In the genomic region with DNA sequence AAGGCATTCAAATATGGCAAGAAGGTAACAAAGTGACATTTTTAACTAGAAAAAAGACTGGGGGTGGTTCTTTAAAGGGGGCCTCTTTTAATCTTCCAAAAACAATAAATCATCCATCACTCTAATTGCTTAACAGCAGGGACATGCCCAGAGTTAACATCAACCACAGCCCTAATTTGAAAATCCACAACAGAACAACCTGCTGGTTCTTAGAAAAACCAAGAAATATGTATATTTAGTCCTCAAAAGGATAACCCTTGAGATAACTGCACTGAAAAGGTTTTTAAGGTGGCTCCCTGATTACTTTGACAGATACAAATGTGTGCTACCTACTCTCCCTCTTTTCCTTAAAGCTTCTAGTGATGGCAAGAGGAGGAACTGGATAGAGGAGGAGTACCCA, we compare ENCODE assay signal across 17 cellular contexts. TPM values are rescaled to one million over a fixed set of nuclear protein-coding genes. Genes with fewer than 3 reads are reported as not detected.
DNase-seq lines count a peak whose midpoint lies in the region; ATAC-seq and TF ChIP-seq lines count a peak whose summit lies in the region.
"Had no signal": no experiment of that assay in that cellular context is flagged by ENCODE, and none has a peak within 500 bp of the region (broad histone marks: within the 10 kb centered on the region; RNA-seq: fewer than 3 reads in every experiment).

No MANE protein-coding gene starts in this region.

- intact Hi-C loops in gastrocnemius medialis (cut with DNase I; ENCODE audit: low total_unique reads), result loop anchor here (5.0 kb wide), 1 partner anchor 163 kb away; no protein-coding TSS in a partner anchor

- H3K14ac ChIP-seq in H9 (ENCODE audit: insufficient read depth, low read length), result no peak overlapping the region

- H2BK5ac ChIP-seq in H9 (ENCODE audit: insufficient read length, low read length), result no peak overlapping the region

- no peak overlapping the region for H3K9ac ChIP-seq in H9 (ENCODE audit: extremely low read depth, insufficient read length, low read length)
- H3K9ac ChIP-seq: BLaER1 treated with 17β-estradiol and CSF1 and Interleukin-3, amounts not matched to agents 10 nM and 100 nM had no signal

- H4K5ac ChIP-seq in H9 (ENCODE audit: insufficient read length, low read depth, low read length), result no peak overlapping the region

- H2BK15ac ChIP-seq in H9 (ENCODE audit: low read depth, low read length), result no peak overlapping the region

- peaks cover 59% of the 10 kb centered on the region for H3K4me1 Mint-ChIP-seq in T-helper 2 cell treated with Interferon-gamma antibody and Interleukin-4, amounts not matched to agents 5 μg/mL and 100 μg/mL, for 36 hours (ENCODE audit: low read depth)
- H3K4me1 Mint-ChIP-seq in H9, result peaks cover 32 to 34% of the 10 kb centered on the region in 2 experiments
- H3K4me1 Mint-ChIP-seq in activated naive CD8-positive, alpha-beta T cell treated with anti-CD3 and anti-CD28 coated beads, Interleukin-2, amount 50 U/mL, for 24 hours, result peaks cover 91% of the 10 kb centered on the region
- peaks cover 57% of the 10 kb centered on the region for H3K4me1 Mint-ChIP-seq in nephron progenitor cell

- H3K56ac ChIP-seq in H9 (ENCODE audit: insufficient read length, low read depth, low read length), result no peak overlapping the region

- H3K36me3 ChIP-seq in gastrocnemius medialis, result peaks cover 0 to 12% of the 10 kb centered on the region in 2 donors

- peaks cover 57% of the 10 kb centered on the region for H3K36me3 Mint-ChIP-seq in T-helper 2 cell treated with Interferon-gamma antibody and Interleukin-4, amounts not matched to agents 5 μg/mL and 100 μg/mL, for 36 hours (ENCODE audit: low read depth)
- peaks cover 19 to 42% (median 38%) of the 10 kb centered on the region in 3 experiments; a peak in 6 of 7 replicates for H3K36me3 Mint-ChIP-seq in H9 (ENCODE audit: insufficient read depth in 1 of 3, low read depth in 3 of 3)
- H3K36me3 Mint-ChIP-seq in activated naive CD8-positive, alpha-beta T cell treated with anti-CD3 and anti-CD28 coated beads, Interleukin-2, amount 50 U/mL, for 24 hours (ENCODE audit: low read depth), result peaks cover 57% of the 10 kb centered on the region
- peaks cover 73% of the 10 kb centered on the region for H3K36me3 Mint-ChIP-seq in nephron progenitor cell (ENCODE audit: low read depth)

- H3K79me1 ChIP-seq in H9 (ENCODE audit: insufficient read depth, low read depth, low read length, poor library complexity, severe bottlenecking), result peaks cover 14% of the 10 kb centered on the region

- peak overlapping the region; percentile 71 for H3K4me3 Mint-ChIP-seq in T-helper 2 cell treated with Interferon-gamma antibody and Interleukin-4, amounts not matched to agents 5 μg/mL and 100 μg/mL, for 36 hours
- H3K4me3 Mint-ChIP-seq in H9, result no peak overlapping the region
- peak overlapping the region; percentile 24 for H3K4me3 Mint-ChIP-seq in activated naive CD8-positive, alpha-beta T cell treated with anti-CD3 and anti-CD28 coated beads, Interleukin-2, amount 50 U/mL, for 24 hours
- no peak overlapping the region for H3K4me3 Mint-ChIP-seq in nephron progenitor cell
- H3K4me3 Mint-ChIP-seq: WTC11 had no signal

- no peak overlapping the region for H4K91ac ChIP-seq in H9 (ENCODE audit: insufficient read length, low read depth, low read length)

- H3K27me3 ChIP-seq in H9 (ENCODE audit: insufficient read depth, low read length) (no peaks in the 10 kb centered on the region), gastrocnemius medialis (no peaks in the 10 kb centered on the region)
- H3K27me3 ChIP-seq: BLaER1 treated with 17β-estradiol and CSF1 and Interleukin-3, amounts not matched to agents 10 nM and 100 nM; foreskin keratinocyte; upper lobe of left lung had no signal

- no peak overlapping the region for H2BK20ac ChIP-seq in H9 (ENCODE audit: low read depth, low read length, poor library complexity, severe bottlenecking)

- peaks cover 17% of the 10 kb centered on the region; the same call in 1 of the 2 replicates for H3K79me2 ChIP-seq in H9 (ENCODE audit: insufficient read depth, low read length)

- no peak overlapping the region for H3K4ac ChIP-seq in H9 (ENCODE audit: low read depth, low read length)

- no peaks in the 10 kb centered on the region for H4K20me1 ChIP-seq in H9 (ENCODE audit: control insufficient read depth, insufficient read depth, insufficient read length)

- H3K4me1 ChIP-seq in H9 (ENCODE audit: insufficient read depth, low read length) (peaks cover 4% of the 10 kb centered on the region; the same call in 1 of the 2 replicates), gastrocnemius medialis (peaks cover 65 to 75% of the 10 kb centered on the region in 2 donors)

- H2BK12ac ChIP-seq in H9 (ENCODE audit: insufficient read length, low read depth, low read length), result no peak overlapping the region

- in situ Hi-C loops in gastrocnemius medialis (cut with MboI; ENCODE audit: low sequenced_read_pairs in 4 of 4), result no loop called here

- no peak for TF ChIP-seq POLR2A in gastrocnemius medialis (IDR thresholded peaks at IDR 0.05)

- no peak overlapping the region for H3T11ph ChIP-seq in H9 (ENCODE audit: low read length)

- H3K27ac ChIP-seq in H9 (ENCODE audit: insufficient read length, low read depth, low read length) (no peak overlapping the region), gastrocnemius medialis (peak overlapping the region in 1 of 4 donors; percentile 21)
- H3K27ac ChIP-seq: psoas muscle had no signal

- DNase-seq in T-helper 2 cell treated with Interferon-gamma antibody and Interleukin-4, amounts not matched to agents 5 μg/mL and 100 μg/mL, for 36 hours (ENCODE audit: low spot score), result no peak
- DNase-seq in T-helper 2 cell (no peak), H9 (no peak), nephron progenitor cell (no peak), gastrocnemius medialis (no peak), AG20443 (ENCODE audit: low spot score) (no peak)
- DNase-seq in activated naive CD8-positive, alpha-beta T cell treated with anti-CD3 and anti-CD28 coated beads, Interleukin-2, amount 50 U/mL, for 24 hours, result no peak
- DNase-seq: amygdala, EL, foreskin keratinocyte, left cardiac atrium, NCI-H1436, psoas muscle, upper lobe of left lung had no signal

- no peaks in the 10 kb centered on the region for H3K9me3 Mint-ChIP-seq in T-helper 2 cell treated with Interferon-gamma antibody and Interleukin-4, amounts not matched to agents 5 μg/mL and 100 μg/mL, for 36 hours
- H3K9me3 Mint-ChIP-seq in H9, result no peaks in the 10 kb centered on the region
- no peaks in the 10 kb centered on the region for H3K9me3 Mint-ChIP-seq in activated naive CD8-positive, alpha-beta T cell treated with anti-CD3 and anti-CD28 coated beads, Interleukin-2, amount 50 U/mL, for 24 hours
- no peaks in the 10 kb centered on the region for H3K9me3 Mint-ChIP-seq in nephron progenitor cell
- H3K9me3 Mint-ChIP-seq: WTC11 had no signal

- H2AFZ ChIP-seq in H9 (ENCODE audit: low read length), result no peak overlapping the region

- no peak for TF ChIP-seq CTCF in H9 (conservative IDR thresholded peaks at IDR 0.05)
- no peak for TF ChIP-seq CTCF in nephron progenitor cell (IDR thresholded peaks at IDR 0.05)
- no peak for TF ChIP-seq CTCF in gastrocnemius medialis (IDR thresholded peaks at IDR 0.05 in 4 of 5, conservative IDR thresholded peaks at IDR 0.05 in 1 of 5)

- peak overlapping the region; percentile 85 for H3K27ac Mint-ChIP-seq in T-helper 2 cell treated with Interferon-gamma antibody and Interleukin-4, amounts not matched to agents 5 μg/mL and 100 μg/mL, for 36 hours
- H3K27ac Mint-ChIP-seq in H9 (peak overlapping the region in 2 of 3 experiments; percentile 30 to 48; a peak in 1 of 7 replicates), nephron progenitor cell (peak overlapping the region; percentile 80)
- peak overlapping the region; percentile 87 for H3K27ac Mint-ChIP-seq in activated naive CD8-positive, alpha-beta T cell treated with anti-CD3 and anti-CD28 coated beads, Interleukin-2, amount 50 U/mL, for 24 hours

- H3K27me3 Mint-ChIP-seq in T-helper 2 cell treated with Interferon-gamma antibody and Interleukin-4, amounts not matched to agents 5 μg/mL and 100 μg/mL, for 36 hours (ENCODE audit: low read depth), result no peaks in the 10 kb centered on the region
- H3K27me3 Mint-ChIP-seq in H9 (ENCODE audit: low read depth), result no peaks in the 10 kb centered on the region
- H3K27me3 Mint-ChIP-seq in activated naive CD8-positive, alpha-beta T cell treated with anti-CD3 and anti-CD28 coated beads, Interleukin-2, amount 50 U/mL, for 24 hours, result no peaks in the 10 kb centered on the region
- no peaks in the 10 kb centered on the region for H3K27me3 Mint-ChIP-seq in nephron progenitor cell (ENCODE audit: low read depth, poor library complexity)

- no peak overlapping the region for H3K23ac ChIP-seq in H9 (ENCODE audit: insufficient read length, low read depth, low read length)

- H3K4me3 ChIP-seq in gastrocnemius medialis, result no peak overlapping the region
- H3K4me3 ChIP-seq: BLaER1 treated with 17β-estradiol and CSF1 and Interleukin-3, amounts not matched to agents 10 nM and 100 nM; psoas muscle; upper lobe of left lung had no signal

- no peak overlapping the region for H2AK5ac ChIP-seq in H9 (ENCODE audit: insufficient read length, low read length)

- no peak for ATAC-seq in activated naive CD8-positive, alpha-beta T cell treated with anti-CD3 and anti-CD28 coated beads, Interleukin-2, amount 50 U/mL, for 24 hours
- no peak for ATAC-seq in HG02885 (IDR thresholded peaks at IDR 0.05; ENCODE audit: poor library complexity, unreplicated experiment)
- ATAC-seq in gastrocnemius medialis, result no peak
- ATAC-seq: foreskin keratinocyte, psoas muscle, WTC11 had no signal

- no peak overlapping the region for H4K8ac ChIP-seq in H9 (replicated peaks; ENCODE audit: insufficient read length, low read depth, low read length)

- no peak overlapping the region for H3K18ac ChIP-seq in H9 (ENCODE audit: insufficient read length, low read depth, low read length)

- H3K4me2 ChIP-seq in H9 (ENCODE audit: insufficient read depth, insufficient read length, low read length), result no peak overlapping the region

- H2BK120ac ChIP-seq in H9 (ENCODE audit: low read depth, low read length, poor library complexity, severe bottlenecking), result no peak overlapping the region

- H3K9me3 ChIP-seq in H9 (ENCODE audit: control insufficient read depth, low read depth, low read length) (no peaks in the 10 kb centered on the region), gastrocnemius medialis (no peaks in the 10 kb centered on the region)
- H3K9me3 ChIP-seq: psoas muscle, upper lobe of left lung had no signal

- H3K23me2 ChIP-seq in H9 (ENCODE audit: insufficient read length, low read depth, low read length, poor library complexity, severe bottlenecking), result no peaks in the 10 kb centered on the region

RNA-seq across cellular contexts. Expression of gene N4BP1, which starts 54.4 kb away (rescaled TPM):
- total RNA-seq in H9 (2021) (34.2 and 36.5 TPM in 2 replicates), gastrocnemius medialis (10 to 100 TPM; 11.2 to 22.0 (median 16.6) TPM)

Comparison
In these comparisons a context has a peak if more than half of its experiments do, and no peak if none do; other contexts are left out.
1. H3K4me3 Mint-ChIP-seq: peak in T-helper 2 cell treated with Interferon-gamma antibody and Interleukin-4, amounts not matched to agents 5 μg/mL and 100 μg/mL, for 36 hours (single experiment) and activated naive CD8-positive, alpha-beta T cell treated with anti-CD3 and anti-CD28 coated beads, Interleukin-2, amount 50 U/mL, for 24 hours (single experiment); none in H9 (0 of 2) and nephron progenitor cell (single experiment).
2. Peak in every context shown above with its lines, with median percentiles within 50 percentile points of each other: H3K27ac Mint-ChIP-seq.